In genomic region chr14:33943081-33943480, GRCh38 we compare ENCODE assay signal across 1 cellular context.
TF ChIP-seq lines count a peak whose summit lies in the region.

No MANE protein-coding gene starts in this region.

TF ChIP-seq in HepG2, 621 proteins besides CTCF, POLR2A, EP300 and RAD21 (continued from another document):
- TF ChIP-seq LCORL (IDR thresholded peaks at IDR 0.05) (peak; percentile 96), LCORL (CRISPR knock-in tag; IDR thresholded peaks at IDR 0.05) (no peak), DNMT3B (CRISPR knock-in tag; conservative IDR thresholded peaks at IDR 0.05) (no peak)
